ENCODE assay signal across 8 cellular contexts in the genomic region with DNA sequence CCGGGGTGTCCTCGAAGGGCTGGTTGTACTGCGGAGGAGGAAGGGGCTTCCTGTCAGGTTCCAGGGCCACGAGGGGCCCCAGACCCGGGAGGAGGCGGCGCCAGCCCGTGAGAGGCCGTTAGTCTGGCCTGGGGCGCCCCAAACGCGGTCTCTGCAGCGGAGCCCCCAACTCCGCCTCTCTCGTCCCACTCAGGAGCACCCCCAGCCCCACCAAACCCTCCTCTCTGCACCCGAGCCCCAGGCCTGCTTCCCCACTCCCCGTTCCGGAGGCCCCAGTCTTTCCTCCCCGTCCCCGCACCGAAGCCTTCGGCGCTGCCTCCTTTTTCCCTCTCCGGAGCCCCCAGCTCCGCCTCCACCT. TPM values are rescaled to one million over a fixed set of nuclear protein-coding genes. Genes with fewer than 3 reads are reported as not detected.
DNase-seq lines count a peak whose midpoint lies in the region; ATAC-seq and TF ChIP-seq lines count a peak whose summit lies in the region.

No MANE protein-coding gene starts in this region.

- ATAC-seq in HG03457 (IDR thresholded peaks at IDR 0.05; ENCODE audit: unreplicated experiment) (peak; percentile 3), HG02938 (IDR thresholded peaks at IDR 0.05; ENCODE audit: unreplicated experiment) (no peak), HG03159 (IDR thresholded peaks at IDR 0.05; ENCODE audit: unreplicated experiment) (no peak)

- H3K4me3 ChIP-seq in BLaER1: peak overlapping the region; percentile 85
- peak overlapping the region; percentile 70 to 89 for H3K4me3 ChIP-seq in muscle layer of duodenum (ENCODE audit: low read depth in 1 of 2, low read length in 2 of 2)

- H3K36me3 ChIP-seq in BLaER1 (peaks cover 36% of the 10 kb centered on the region), muscle layer of duodenum (ENCODE audit: control insufficient read depth in 1 of 2, insufficient read depth in 2 of 2, low read length in 2 of 2) (no peaks in the 10 kb centered on the region)

- H3K27ac Mint-ChIP-seq in MCF 10A (ENCODE audit: low read depth, unreplicated experiment): peak overlapping the region; percentile 87

- H3K9me3 ChIP-seq in BLaER1 (no peaks in the 10 kb centered on the region; the same call in 1 of the 2 replicates), muscle layer of duodenum (ENCODE audit: control insufficient read depth in 1 of 2, low read length in 2 of 2) (no peaks in the 10 kb centered on the region)

- peak overlapping the region; percentile 91 for H3K9ac ChIP-seq in BLaER1

- TF ChIP-seq CTCF in MCF 10A (IDR thresholded peaks at IDR 0.05; ENCODE audit: unreplicated experiment): no peak

- no peaks in the 10 kb centered on the region for H3K9me3 Mint-ChIP-seq in MCF 10A (ENCODE audit: unreplicated experiment)

- peaks cover 4% of the 10 kb centered on the region for H3K36me3 Mint-ChIP-seq in MCF 10A (ENCODE audit: insufficient read depth, unreplicated experiment)

- intact Hi-C loops in MCF 10A (cut with micrococcal nuclease): loop anchor here (10.0 kb wide), 1 partner anchor 651 kb away; no protein-coding TSS in a partner anchor

- no TSS peak for BruUV-seq in MCF 10A (replicated peaks; lab: Mats Ljungman, UMichigan)

- CTCF ChIA-PET in MCF 10A (lab: Yijun Ruan, JAX): interaction anchor here (0.6 kb wide), 1 partner anchor 58 kb away, joined by 3 read pairs; no protein-coding TSS in a partner anchor

- POLR2A ChIA-PET in MCF 10A (lab: Yijun Ruan, JAX): no interaction called here

- peak overlapping the region; percentile 95 for H3K4me2 ChIP-seq in BLaER1

- H3K4me3 Mint-ChIP-seq in MCF 10A (ENCODE audit: unreplicated experiment): peak overlapping the region; percentile 90

- H3K27me3 Mint-ChIP-seq in MCF 10A (ENCODE audit: insufficient read depth, unreplicated experiment): no peaks in the 10 kb centered on the region

- DNase-seq in MCF 10A (ENCODE audit: unreplicated experiment): no peak
- DNase-seq in inferior parietal cortex (ENCODE audit: extremely low spot score): no peak
- no peak for DNase-seq in EL

- H3K4me1 Mint-ChIP-seq in MCF 10A (ENCODE audit: insufficient read depth, unreplicated experiment): peaks cover 16% of the 10 kb centered on the region

- peaks cover 39% of the 10 kb centered on the region for H4K20me1 ChIP-seq in BLaER1

- H3K4me1 ChIP-seq in BLaER1 (peaks cover 41% of the 10 kb centered on the region), muscle layer of duodenum (ENCODE audit: control insufficient read depth in 1 of 2, insufficient read depth in 2 of 2, low read length in 2 of 2) (peaks cover 0 to 9% of the 10 kb centered on the region in 2 donors)

- H3K27me3 ChIP-seq in BLaER1: no peaks in the 10 kb centered on the region
- no peaks in the 10 kb centered on the region for H3K27me3 ChIP-seq in muscle layer of duodenum (ENCODE audit: low read depth, low read length)

- peak overlapping the region; percentile 91 for H3K27ac ChIP-seq in BLaER1
- no peak overlapping the region for H3K27ac ChIP-seq in muscle layer of duodenum (ENCODE audit: low read length)

RNA-seq across cellular contexts. Expression of a gene that starts 0.5 kb away (rescaled TPM):
- 12.7 and 29.3 TPM in 2 replicates for total RNA-seq in MCF 10A (2022)
